In genomic region chr14:88044782-88045446, GRCh38 we compare ENCODE assay signal across 10 cellular contexts. TPM values are rescaled to one million over a fixed set of nuclear protein-coding genes. Genes with fewer than 3 reads are reported as not detected.
DNase-seq lines count a peak whose midpoint lies in the region; ATAC-seq and TF ChIP-seq lines count a peak whose summit lies in the region.
"Had no signal": no experiment of that assay in that cellular context is flagged by ENCODE, and none has a peak within 500 bp of the region (broad histone marks: within the 10 kb centered on the region; RNA-seq: fewer than 3 reads in every experiment).

No MANE protein-coding gene starts in this region.

- H3K36me3 ChIP-seq in skeletal muscle tissue (ENCODE audit: control insufficient read depth in 3 of 3, insufficient read depth in 3 of 3, low read length in 3 of 3) (no peaks in the 10 kb centered on the region), esophagus squamous epithelium (no peaks in the 10 kb centered on the region)

- TF ChIP-seq POLR2A in esophagus squamous epithelium (IDR thresholded peaks at IDR 0.05): no peak

- H3K4me1 ChIP-seq in skeletal muscle tissue (ENCODE audit: control insufficient read depth in 3 of 3, insufficient read depth in 3 of 3, low read length in 3 of 3) (no peaks in the 10 kb centered on the region), esophagus squamous epithelium (no peaks in the 10 kb centered on the region)

- no peak for TF ChIP-seq CTCF in esophagus squamous epithelium (IDR thresholded peaks at IDR 0.05)

- DNase-seq in SIG-M5 treated with dmso at 0.1 percent for 504 hours (lab: John Stamatoyannopoulos, UW; ENCODE audit: unreplicated experiment): peak; percentile 61
- no peak for DNase-seq in SIG-M5 (lab: John Stamatoyannopoulos, UW)
- peak; percentile 25 for DNase-seq in SKM-1 treated with dmso at 0.1 percent for 144 hours (lab: John Stamatoyannopoulos, UW; ENCODE audit: unreplicated experiment)
- DNase-seq in esophagus squamous epithelium (lab: John Stamatoyannopoulos, UW): no peak
- no peak for DNase-seq in NCI-H524 treated with DMSO at 0.1 percent for 48 hours (lab: John Stamatoyannopoulos, UW)
- no peak for DNase-seq in NCI-H1930 (lab: John Stamatoyannopoulos, UW)
- DNase-seq: 8988T, NCI-H510A treated with DMSO at 0.1 percent for 48 hours had no signal

- no peaks in the 10 kb centered on the region for H3K27me3 ChIP-seq in skeletal muscle tissue (ENCODE audit: control insufficient read depth in 3 of 3, insufficient read depth in 3 of 3, low read length in 3 of 3)
- peaks cover 0 to 11% (median 0%) of the 10 kb centered on the region in 4 donors for H3K27me3 ChIP-seq in esophagus squamous epithelium

- H3K4me3 ChIP-seq in skeletal muscle tissue (ENCODE audit: low read length in 3 of 3): no peak overlapping the region
- no peak overlapping the region for H3K4me3 ChIP-seq in esophagus squamous epithelium

- peak; percentile 88 for ATAC-seq in HG02884 (IDR thresholded peaks at IDR 0.05; ENCODE audit: unreplicated experiment)

- peak overlapping the region; percentile 52 for H3K27ac ChIP-seq in skeletal muscle tissue (ENCODE audit: low read depth, low read length)
- H3K27ac ChIP-seq in esophagus squamous epithelium: peak overlapping the region in 1 of 4 donors; percentile 33

- H3K9me3 ChIP-seq in skeletal muscle tissue (ENCODE audit: control insufficient read depth in 3 of 3, low read length in 3 of 3) (no peaks in the 10 kb centered on the region), esophagus squamous epithelium (no peaks in the 10 kb centered on the region)

- intact Hi-C loops in esophagus squamous epithelium (cut with DNase I): no loop called here

- 51 to 56% methylated on average over 4 of the region's 4 CpGs for WGBS in esophagus squamous epithelium, 2 donors

- no peak overlapping the region for H3K9ac ChIP-seq in skeletal muscle tissue (ENCODE audit: low read depth in 1 of 3, low read length in 3 of 3)

RNA-seq across cellular contexts. Expression of gene GPR65, which starts 40.0 kb away (rescaled TPM):
- total RNA-seq in skeletal muscle tissue: 0.52 TPM
- total RNA-seq in esophagus squamous epithelium: 1 to 10 TPM in 2 of 4 donors, under 1 TPM in 2; 0.34 to 1.4 (median 0.75) TPM

RNA-seq across cellular contexts. Expression of gene GALC, which starts 51.9 kb away (rescaled TPM):
- 24.5 TPM for total RNA-seq in skeletal muscle tissue
- 10 to 100 TPM in 2 of 4 donors, 1 to 10 TPM in 2; 3.4 to 15.8 (median 10.8) TPM for total RNA-seq in esophagus squamous epithelium

Comparison
In these comparisons a context has a peak if more than half of its experiments do, and no peak if none do; other contexts are left out.
1. DNase-seq: peak in SIG-M5 treated with dmso at 0.1 percent for 504 hours (single experiment) and SKM-1 treated with dmso at 0.1 percent for 144 hours (single experiment); none in SIG-M5 (single experiment), esophagus squamous epithelium (single experiment), NCI-H524 treated with DMSO at 0.1 percent for 48 hours (single experiment) and NCI-H1930 (0 of 2).